In genomic region chr2:48380989-48381625, GRCh38 we compare ENCODE assay signal across 17 cellular contexts.
"Had no signal": no experiment of that assay in that cellular context is flagged by ENCODE, and none has a peak within 500 bp of the region (broad histone marks: within the 10 kb centered on the region; RNA-seq: fewer than 3 reads in every experiment).

No MANE protein-coding gene starts in this region.

- H3K36me3 ChIP-seq: breast epithelium, colonic mucosa, ovary, prostate gland, thoracic aorta had no signal

- H3K9me3 ChIP-seq: breast epithelium, colonic mucosa, ovary, prostate gland, spleen, thoracic aorta, vagina had no signal

- H3K27me3 ChIP-seq: breast epithelium, colonic mucosa, ovary, spleen, vagina had no signal

- DNase-seq: activated CD8-positive, alpha-beta memory T cell treated with anti-CD3 and anti-CD28 coated beads, Interleukin-2, amount 50 U/mL, for 48 hours; activated naive CD4-positive, alpha-beta T cell treated with Interleukin-2 at 50 U/mL for 16 hours; activated naive CD8-positive, alpha-beta T cell treated with anti-CD3 and anti-CD28 coated beads for 36 hours; activated T-cell treated with anti-CD3 and anti-CD28 coated beads, Interleukin-2, amount 50 U/mL, for 4 hours; colonic mucosa; hippocampal formation; left cardiac atrium; ovary; spleen; stimulated activated CD4-positive, alpha-beta T cell treated with anti-CD3 and anti-CD28 coated beads, Interleukin-4, amount 100 ng/mL, for 1 hour; stimulated activated naive CD4-positive, alpha-beta T cell had no signal

- ATAC-seq: activated T-cell treated with anti-CD3 and anti-CD28 coated beads, Interleukin-2, amount 50 U/mL, for 4 hours; left cardiac atrium; natural killer cell treated with Interleukin-12 subunit alpha and Interleukin-12 subunit beta and Interleukin-15 and Interleukin-18, amount 100 ng/mL, for 72 hours; WTC11 had no signal

- H3K4me3 ChIP-seq: breast epithelium, colonic mucosa, ovary, prostate gland, spleen, thoracic aorta, vagina had no signal

- H3K27ac ChIP-seq: breast epithelium, colonic mucosa, ovary, prostate gland, spleen, thoracic aorta, vagina had no signal

- H3K4me1 ChIP-seq: breast epithelium, colonic mucosa, prostate gland, vagina had no signal
